2 cellular contexts compared by ENCODE assay signal in genomic region chr3:72782521-72782920, GRCh38.
TF ChIP-seq lines count a peak whose summit lies in the region.

No MANE protein-coding gene starts in this region.

TF ChIP-seq in HEK293, 187 proteins besides CTCF, POLR2A, EP300 and RAD21 (continued from another document and continues in another):
- TF ChIP-seq, protein P1, sequence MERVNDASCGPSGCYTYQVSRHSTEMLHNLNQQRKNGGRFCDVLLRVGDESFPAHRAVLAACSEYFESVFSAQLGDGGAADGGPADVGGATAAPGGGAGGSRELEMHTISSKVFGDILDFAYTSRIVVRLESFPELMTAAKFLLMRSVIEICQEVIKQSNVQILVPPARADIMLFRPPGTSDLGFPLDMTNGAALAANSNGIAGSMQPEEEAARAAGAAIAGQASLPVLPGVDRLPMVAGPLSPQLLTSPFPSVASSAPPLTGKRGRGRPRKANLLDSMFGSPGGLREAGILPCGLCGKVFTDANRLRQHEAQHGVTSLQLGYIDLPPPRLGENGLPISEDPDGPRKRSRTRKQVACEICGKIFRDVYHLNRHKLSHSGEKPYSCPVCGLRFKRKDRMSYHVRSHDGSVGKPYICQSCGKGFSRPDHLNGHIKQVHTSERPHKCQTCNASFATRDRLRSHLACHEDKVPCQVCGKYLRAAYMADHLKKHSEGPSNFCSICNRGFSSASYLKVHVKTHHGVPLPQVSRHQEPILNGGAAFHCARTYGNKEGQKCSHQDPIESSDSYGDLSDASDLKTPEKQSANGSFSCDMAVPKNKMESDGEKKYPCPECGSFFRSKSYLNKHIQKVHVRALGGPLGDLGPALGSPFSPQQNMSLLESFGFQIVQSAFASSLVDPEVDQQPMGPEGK (tag by site-specific recombination; IDR thresholded peaks at IDR 0.05) = peak; percentile 54
- TF ChIP-seq ZNF677 (tag by site-specific recombination; IDR thresholded peaks at IDR 0.05) = no peak
- no peak for TF ChIP-seq ZNF155 (tag by site-specific recombination; IDR thresholded peaks at IDR 0.05)
- TF ChIP-seq PRDM6 (tag by site-specific recombination; IDR thresholded peaks at IDR 0.05) = peak; percentile 74
- TF ChIP-seq WT1 (tag by site-specific recombination; IDR thresholded peaks at IDR 0.05) = peak; percentile 98
- TF ChIP-seq ZBTB48 (tag by site-specific recombination; IDR thresholded peaks at IDR 0.05) = no peak
- no peak for TF ChIP-seq ZNF416 (tag by site-specific recombination; IDR thresholded peaks at IDR 0.05)
- TF ChIP-seq, protein P2, sequence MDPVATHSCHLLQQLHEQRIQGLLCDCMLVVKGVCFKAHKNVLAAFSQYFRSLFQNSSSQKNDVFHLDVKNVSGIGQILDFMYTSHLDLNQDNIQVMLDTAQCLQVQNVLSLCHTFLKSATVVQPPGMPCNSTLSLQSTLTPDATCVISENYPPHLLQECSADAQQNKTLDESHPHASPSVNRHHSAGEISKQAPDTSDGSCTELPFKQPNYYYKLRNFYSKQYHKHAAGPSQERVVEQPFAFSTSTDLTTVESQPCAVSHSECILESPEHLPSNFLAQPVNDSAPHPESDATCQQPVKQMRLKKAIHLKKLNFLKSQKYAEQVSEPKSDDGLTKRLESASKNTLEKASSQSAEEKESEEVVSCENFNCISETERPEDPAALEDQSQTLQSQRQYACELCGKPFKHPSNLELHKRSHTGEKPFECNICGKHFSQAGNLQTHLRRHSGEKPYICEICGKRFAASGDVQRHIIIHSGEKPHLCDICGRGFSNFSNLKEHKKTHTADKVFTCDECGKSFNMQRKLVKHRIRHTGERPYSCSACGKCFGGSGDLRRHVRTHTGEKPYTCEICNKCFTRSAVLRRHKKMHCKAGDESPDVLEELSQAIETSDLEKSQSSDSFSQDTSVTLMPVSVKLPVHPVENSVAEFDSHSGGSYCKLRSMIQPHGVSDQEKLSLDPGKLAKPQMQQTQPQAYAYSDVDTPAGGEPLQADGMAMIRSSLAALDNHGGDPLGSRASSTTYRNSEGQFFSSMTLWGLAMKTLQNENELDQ (tag by site-specific recombination; IDR thresholded peaks at IDR 0.05; ENCODE audit: low read depth) = no peak
- TF ChIP-seq, protein P3, sequence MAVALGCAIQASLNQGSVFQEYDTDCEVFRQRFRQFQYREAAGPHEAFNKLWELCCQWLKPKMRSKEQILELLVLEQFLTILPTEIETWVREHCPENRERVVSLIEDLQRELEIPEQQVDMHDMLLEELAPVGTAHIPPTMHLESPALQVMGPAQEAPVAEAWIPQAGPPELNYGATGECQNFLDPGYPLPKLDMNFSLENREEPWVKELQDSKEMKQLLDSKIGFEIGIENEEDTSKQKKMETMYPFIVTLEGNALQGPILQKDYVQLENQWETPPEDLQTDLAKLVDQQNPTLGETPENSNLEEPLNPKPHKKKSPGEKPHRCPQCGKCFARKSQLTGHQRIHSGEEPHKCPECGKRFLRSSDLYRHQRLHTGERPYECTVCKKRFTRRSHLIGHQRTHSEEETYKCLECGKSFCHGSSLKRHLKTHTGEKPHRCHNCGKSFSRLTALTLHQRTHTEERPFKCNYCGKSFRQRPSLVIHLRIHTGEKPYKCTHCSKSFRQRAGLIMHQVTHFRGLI (tag by site-specific recombination; IDR thresholded peaks at IDR 0.05) = no peak
- no peak for TF ChIP-seq ZNF292 (tag by site-specific recombination; IDR thresholded peaks at IDR 0.05; ENCODE audit: borderline replicate concordance, low read depth)
- TF ChIP-seq ZNF423 (tag by site-specific recombination; IDR thresholded peaks at IDR 0.05) = no peak
- no peak for TF ChIP-seq ZNF10 (tag by site-specific recombination; IDR thresholded peaks at IDR 0.05)
- peak; percentile 79 for TF ChIP-seq KLF10 (tag by site-specific recombination; IDR thresholded peaks at IDR 0.05)
- TF ChIP-seq ZEB2 (tag by site-specific recombination; IDR thresholded peaks at IDR 0.05) = no peak
- no peak for TF ChIP-seq GFI1B (tag by site-specific recombination; IDR thresholded peaks at IDR 0.05)
- peak; percentile 86 for TF ChIP-seq OSR2 (tag by site-specific recombination; IDR thresholded peaks at IDR 0.05)
- no peak for TF ChIP-seq TRIM28 (IDR thresholded peaks at IDR 0.05; ENCODE audit: borderline replicate concordance, low read length)
- no peak for TF ChIP-seq ZNF777 (tag by site-specific recombination; IDR thresholded peaks at IDR 0.05; ENCODE audit: borderline replicate concordance)
- no peak for TF ChIP-seq ZNF623 (tag by site-specific recombination; IDR thresholded peaks at IDR 0.05)
- no peak for TF ChIP-seq ZNF426 (tag by site-specific recombination; IDR thresholded peaks at IDR 0.05)
- TF ChIP-seq ZBTB10 (tag by site-specific recombination; IDR thresholded peaks at IDR 0.05) = no peak

TF ChIP-seq in WTC11, 78 proteins besides CTCF, POLR2A, EP300 and RAD21 (continued from another document):
- TF ChIP-seq AR (CRISPR knock-in tag; IDR thresholded peaks at IDR 0.05) (no peak), CDX4 (CRISPR knock-in tag; IDR thresholded peaks at IDR 0.05; ENCODE audit: borderline replicate concordance) (no peak), NR2C2 (CRISPR knock-in tag; IDR thresholded peaks at IDR 0.05) (no peak), ZNF396 (CRISPR knock-in tag; IDR thresholded peaks at IDR 0.05; ENCODE audit: borderline replicate concordance) (no peak), EMX1 (CRISPR knock-in tag; IDR thresholded peaks at IDR 0.05) (no peak), ZNF263 (CRISPR knock-in tag; IDR thresholded peaks at IDR 0.05; ENCODE audit: low read depth) (no peak), MLX (CRISPR knock-in tag; IDR thresholded peaks at IDR 0.05) (no peak)
